Comparison of ENCODE assay signal across 23 cellular contexts in genomic region chr16:50490828-50491227, GRCh38. TPM values are rescaled to one million over a fixed set of nuclear protein-coding genes. Genes with fewer than 3 reads are reported as not detected.
"Had no signal": no experiment of that assay in that cellular context is flagged by ENCODE, and none has a peak within 500 bp of the region (broad histone marks: within the 10 kb centered on the region; RNA-seq: fewer than 3 reads in every experiment).

No MANE protein-coding gene starts in this region.

- H3K4me3 Mint-ChIP-seq: effector memory CD8-positive, alpha-beta T cell; mesothelial cell of epicardium; naive B cell; natural killer cell treated with Interleukin-12 subunit alpha and Interleukin-12 subunit beta and Interleukin-15 and Interleukin-18, amount 100 ng/mL, for 72 hours; neural crest cell; stimulated activated memory B cell treated with anti-CD40 and anti-IgM and Interleukin-4, amounts not matched to agents 10 μg/mL and 1 μg/mL and 100 μg/mL, for 72 hours had no signal

- H3K9me3 Mint-ChIP-seq: effector memory CD8-positive, alpha-beta T cell; mesothelial cell of epicardium; natural killer cell treated with Interleukin-12 subunit alpha and Interleukin-12 subunit beta and Interleukin-15 and Interleukin-18, amount 100 ng/mL, for 72 hours had no signal

- FAIRE-seq: frontal cortex had no signal

- H3K27me3 ChIP-seq: left lung, testis, tibial artery, upper lobe of right lung, uterus had no signal

- H3K4me1 Mint-ChIP-seq: mesothelial cell of epicardium; stimulated activated memory B cell treated with anti-CD40 and anti-IgM and Interleukin-4, amounts not matched to agents 10 μg/mL and 1 μg/mL and 100 μg/mL, for 72 hours had no signal

- H3K36me3 ChIP-seq: left lung, tibial artery, upper lobe of right lung, uterus had no signal

- H2AFZ ChIP-seq: parathyroid adenoma had no signal

- ATAC-seq: effector memory CD8-positive, alpha-beta T cell; left cardiac atrium; left lung; mucosa of descending colon; natural killer cell treated with Interleukin-12 subunit alpha and Interleukin-12 subunit beta and Interleukin-15 and Interleukin-18, amount 100 ng/mL, for 72 hours; sciatic nerve; stimulated activated memory B cell treated with anti-CD40 and anti-IgM and Interleukin-4, amounts not matched to agents 10 μg/mL and 1 μg/mL and 100 μg/mL, for 72 hours; stimulated activated naive CD8-positive, alpha-beta T cell treated with anti-CD3 and anti-CD28 coated beads, Interleukin-15, Interleukin-2, amounts not matched to agents 100 U/mL and 50 U/mL, for 24 hours; upper lobe of right lung had no signal

- DNase-seq: cortex of kidney; effector memory CD8-positive, alpha-beta T cell; left cardiac atrium; left lung; mesenchymal stem cell; mucosa of descending colon; naive B cell; stimulated activated CD4-positive, alpha-beta T cell treated with anti-CD3 and anti-CD28 coated beads, Interleukin-4, amount 100 ng/mL, for 4 hours; stimulated activated naive CD8-positive, alpha-beta T cell treated with anti-CD3 and anti-CD28 coated beads, Interleukin-15, Interleukin-2, amounts not matched to agents 100 U/mL and 50 U/mL, for 24 hours; substantia nigra; testis; upper lobe of right lung; uterus had no signal

- H3K27ac Mint-ChIP-seq: effector memory CD8-positive, alpha-beta T cell; mesothelial cell of epicardium; naive B cell; natural killer cell treated with Interleukin-12 subunit alpha and Interleukin-12 subunit beta and Interleukin-15 and Interleukin-18, amount 100 ng/mL, for 72 hours; progenitor cell of endocrine pancreas; stimulated activated memory B cell treated with anti-CD40 and anti-IgM and Interleukin-4, amounts not matched to agents 10 μg/mL and 1 μg/mL and 100 μg/mL, for 72 hours had no signal

- H3K4me1 ChIP-seq: left lung, parathyroid adenoma, testis, tibial artery, upper lobe of right lung, uterus had no signal

- H3K4me3 ChIP-seq: left lung, mucosa of descending colon, testis, tibial artery, upper lobe of right lung, uterus had no signal

- H3K27ac ChIP-seq: left lung, parathyroid adenoma, testis, tibial artery, upper lobe of right lung, uterus had no signal

- H3K9ac ChIP-seq: parathyroid adenoma had no signal

- H3K79me2 ChIP-seq: parathyroid adenoma had no signal

- H3K9me3 ChIP-seq: mucosa of descending colon, testis, tibial artery, upper lobe of right lung, uterus had no signal

- H3K36me3 Mint-ChIP-seq: mesothelial cell of epicardium; natural killer cell treated with Interleukin-12 subunit alpha and Interleukin-12 subunit beta and Interleukin-15 and Interleukin-18, amount 100 ng/mL, for 72 hours; stimulated activated memory B cell treated with anti-CD40 and anti-IgM and Interleukin-4, amounts not matched to agents 10 μg/mL and 1 μg/mL and 100 μg/mL, for 72 hours had no signal

RNA-seq across cellular contexts. Expression of gene NKD1, which starts 57.4 kb away (rescaled TPM):
- total RNA-seq: fibroblast of villous mesenchyme had no signal
